26 cellular contexts compared by ENCODE assay signal in the genomic region with DNA sequence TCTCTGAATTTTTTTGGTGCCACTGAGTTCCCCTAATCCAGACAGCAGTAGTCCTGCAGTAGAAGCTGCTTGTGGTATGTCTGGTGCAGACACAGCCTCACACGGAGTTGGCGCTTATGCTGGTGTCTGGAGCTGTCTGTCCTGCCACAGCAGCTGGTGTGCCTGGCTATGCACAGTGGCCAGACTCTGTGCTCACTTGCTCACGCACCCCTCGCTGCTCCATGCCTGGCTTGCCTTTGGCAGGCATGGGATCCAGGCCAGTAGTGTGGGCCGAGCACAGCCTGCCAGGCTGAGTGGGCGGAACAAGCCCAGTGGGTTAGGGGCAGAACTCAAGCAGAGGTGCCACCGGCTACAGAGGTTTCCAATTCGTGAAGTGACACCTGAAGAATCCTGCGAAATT.
"Had no signal": no experiment of that assay in that cellular context is flagged by ENCODE, and none has a peak within 500 bp of the region (broad histone marks: within the 10 kb centered on the region; RNA-seq: fewer than 3 reads in every experiment).

No MANE protein-coding gene starts in this region.

- H3K4me3 Mint-ChIP-seq: activated CD4-positive, alpha-beta memory T cell treated with anti-CD3 and anti-CD28 coated beads, Interleukin-2, amount 10 ng/mL, durations not matched to agents 7 days and 5 days; activated CD4-positive, alpha-beta T cell treated with anti-CD3 and anti-CD28 coated beads, Interleukin-2, amount 10 ng/mL, durations not matched to agents 7 days and 5 days; activated naive CD4-positive, alpha-beta T cell treated with anti-CD3 and anti-CD28 coated beads for 36 hours; activated naive CD8-positive, alpha-beta T cell; activated T-helper 17 cell treated with anti-CD3 and anti-CD28 coated beads, Interleukin-2, amount 50 U/mL, for 72 hours; brain had no signal

- ATAC-seq: activated T-helper 17 cell treated with anti-CD3 and anti-CD28 coated beads, Interleukin-2, amount 50 U/mL, for 72 hours; K562; PC-3 had no signal

- H3K4me3 ChIP-seq: K562 had no signal

- H3K27ac Mint-ChIP-seq: activated CD4-positive, alpha-beta memory T cell treated with anti-CD3 and anti-CD28 coated beads, Interleukin-2, amount 10 ng/mL, durations not matched to agents 7 days and 5 days; activated CD4-positive, alpha-beta T cell treated with anti-CD3 and anti-CD28 coated beads, Interleukin-2, amount 10 ng/mL, durations not matched to agents 7 days and 5 days; activated naive CD4-positive, alpha-beta T cell treated with anti-CD3 and anti-CD28 coated beads for 36 hours; activated naive CD8-positive, alpha-beta T cell; activated T-helper 17 cell treated with anti-CD3 and anti-CD28 coated beads, Interleukin-2, amount 50 U/mL, for 72 hours; brain had no signal

- H3K27ac ChIP-seq: VCaP had no signal

- H3K9me3 Mint-ChIP-seq: brain had no signal

- H3K36me3 Mint-ChIP-seq: activated naive CD8-positive, alpha-beta T cell; brain had no signal

- H3K4me1 Mint-ChIP-seq: activated CD4-positive, alpha-beta memory T cell treated with anti-CD3 and anti-CD28 coated beads, Interleukin-2, amount 10 ng/mL, durations not matched to agents 7 days and 5 days; activated CD4-positive, alpha-beta T cell treated with anti-CD3 and anti-CD28 coated beads, Interleukin-2, amount 10 ng/mL, durations not matched to agents 7 days and 5 days; activated T-helper 17 cell treated with anti-CD3 and anti-CD28 coated beads, Interleukin-2, amount 50 U/mL, for 72 hours; brain had no signal

- FAIRE-seq: astrocyte, K562, RCC 7860, TTC549 had no signal

- H3K27me3 Mint-ChIP-seq: activated CD4-positive, alpha-beta memory T cell treated with anti-CD3 and anti-CD28 coated beads, Interleukin-2, amount 10 ng/mL, durations not matched to agents 7 days and 5 days; activated CD4-positive, alpha-beta T cell treated with anti-CD3 and anti-CD28 coated beads, Interleukin-2, amount 10 ng/mL, durations not matched to agents 7 days and 5 days; activated naive CD8-positive, alpha-beta T cell; activated T-helper 17 cell treated with anti-CD3 and anti-CD28 coated beads, Interleukin-2, amount 50 U/mL, for 72 hours had no signal

- DNase-seq: activated CD4-positive, alpha-beta memory T cell treated with anti-CD3 and anti-CD28 coated beads, Interleukin-2, amount 10 ng/mL, durations not matched to agents 7 days and 5 days; activated CD4-positive, alpha-beta T cell treated with anti-CD3 and anti-CD28 coated beads, Interleukin-2, amount 10 ng/mL, durations not matched to agents 7 days and 5 days; activated CD4-positive, CD25-positive, alpha-beta regulatory T cell; activated gamma-delta T cell; activated naive CD4-positive, alpha-beta T cell treated with anti-CD3 and anti-CD28 coated beads for 36 hours; activated T-cell treated with anti-CD3 and anti-CD28 coated beads for 4 hours; activated T-cell treated with anti-CD3 and anti-CD28 coated beads, Interleukin-2, amount 50 U/mL, for 48 hours; amygdala; Karpas-422; NCI-H1048; NCI-H146; NCI-H187 treated with DMSO at 0.1 percent for 48 hours; NCI-H2081 treated with DMSO at 0.1 percent for 48 hours; NCI-H524; PC-3; SIG-M5; T-helper 2 cell; T1000 had no signal
